25 cellular contexts compared by ENCODE assay signal in genomic region chrX:135432881-135433521, GRCh38. TPM values are rescaled to one million over a fixed set of nuclear protein-coding genes. Genes with fewer than 3 reads are reported as not detected.
A peak's percentile ranks its signal among the peaks of the same experiment; 100 is the strongest.
DNase-seq lines count a peak whose midpoint lies in the region; FAIRE-seq and TF ChIP-seq lines count a peak whose summit lies in the region.
"Had no signal": no experiment of that assay in that cellular context is flagged by ENCODE, and none has a peak within 500 bp of the region (broad histone marks: within the 10 kb centered on the region; RNA-seq: fewer than 3 reads in every experiment).

No MANE protein-coding gene starts in this region.

- no peaks in the 10 kb centered on the region for H3K36me3 ChIP-seq in SJCRH30
- H3K36me3 ChIP-seq in kidney (ENCODE audit: control insufficient read depth in 1 of 2, insufficient read depth in 2 of 2, low read length in 2 of 2) = no peaks in the 10 kb centered on the region
- no peaks in the 10 kb centered on the region for H3K36me3 ChIP-seq in CD4-positive, alpha-beta memory T cell (ENCODE audit: insufficient read depth, low read length)
- H3K36me3 ChIP-seq: gastroesophageal sphincter, prostate gland had no signal

- intact Hi-C loops in kidney (cut with DNase I) = no loop called here
- intact Hi-C loops in CD4-positive, alpha-beta memory T cell (cut with micrococcal nuclease) = no loop called here

- no peaks in the 10 kb centered on the region for H3K4me1 Mint-ChIP-seq in CD4-positive, alpha-beta memory T cell
- H3K4me1 Mint-ChIP-seq in osteocyte (ENCODE audit: unreplicated experiment) = no peaks in the 10 kb centered on the region

- CTCF ChIA-PET in CD4-positive, alpha-beta memory T cell (lab: Charles Lee; ENCODE audit: partially characterized antibody) = no interaction called here

- H3K27ac Mint-ChIP-seq in CD4-positive, alpha-beta memory T cell = peak overlapping the region in 1 of 7 donors; percentile 72
- H3K27ac Mint-ChIP-seq in osteocyte (ENCODE audit: unreplicated experiment) = no peak overlapping the region
- H3K27ac Mint-ChIP-seq: activated CD4-positive, alpha-beta T cell treated with anti-CD3 and anti-CD28 coated beads, Interleukin-2, amount 10 ng/mL, durations not matched to agents 7 days and 5 days; activated naive CD8-positive, alpha-beta T cell treated with anti-CD3 and anti-CD28 coated beads for 36 hours; naive thymus-derived CD8-positive, alpha-beta T cell; type B pancreatic cell had no signal

- H3K36me3 Mint-ChIP-seq in CD4-positive, alpha-beta memory T cell = no peaks in the 10 kb centered on the region
- no peaks in the 10 kb centered on the region for H3K36me3 Mint-ChIP-seq in osteocyte (ENCODE audit: unreplicated experiment)
- H3K36me3 Mint-ChIP-seq: activated naive CD8-positive, alpha-beta T cell treated with anti-CD3 and anti-CD28 coated beads for 36 hours; type B pancreatic cell had no signal

- TF ChIP-seq CTCF in kidney (IDR thresholded peaks at IDR 0.05; ENCODE audit: borderline replicate concordance, extremely low read depth, insufficient read depth) (no peak), osteocyte (IDR thresholded peaks at IDR 0.05) (no peak)

- no peaks in the 10 kb centered on the region for H3K4me1 ChIP-seq in SJCRH30
- H3K4me1 ChIP-seq in kidney (ENCODE audit: control insufficient read depth in 1 of 2, insufficient read depth in 1 of 2, low read depth in 1 of 2, low read length in 2 of 2) = no peaks in the 10 kb centered on the region
- H3K4me1 ChIP-seq in CD4-positive, alpha-beta memory T cell (ENCODE audit: insufficient read depth, low read length) = no peaks in the 10 kb centered on the region
- H3K4me1 ChIP-seq: gastroesophageal sphincter, prostate gland had no signal

- peaks cover 0 to 14% (median 6%) of the 10 kb centered on the region in 8 donors for H3K9me3 Mint-ChIP-seq in CD4-positive, alpha-beta memory T cell
- peaks cover 12% of the 10 kb centered on the region for H3K9me3 Mint-ChIP-seq in osteocyte (ENCODE audit: unreplicated experiment)

- FAIRE-seq in kidney (lab: Jason Lieb, UNC) = no peak
- FAIRE-seq: colon, GM12878 had no signal

- H3K27ac ChIP-seq in SJCRH30 (no peak overlapping the region), kidney (ENCODE audit: low read depth in 2 of 2, low read length in 2 of 2) (no peak overlapping the region)
- no peak overlapping the region for H3K27ac ChIP-seq in CD4-positive, alpha-beta memory T cell (ENCODE audit: low read depth, low read length)
- H3K27ac ChIP-seq: gastroesophageal sphincter, hepatocyte, prostate gland had no signal

- H3K4me3 Mint-ChIP-seq in CD4-positive, alpha-beta memory T cell = no peak overlapping the region
- H3K4me3 Mint-ChIP-seq in osteocyte (ENCODE audit: unreplicated experiment) = no peak overlapping the region
- H3K4me3 Mint-ChIP-seq: activated CD4-positive, alpha-beta T cell treated with anti-CD3 and anti-CD28 coated beads, Interleukin-2, amount 10 ng/mL, durations not matched to agents 7 days and 5 days; activated naive CD8-positive, alpha-beta T cell treated with anti-CD3 and anti-CD28 coated beads for 36 hours; activated T-cell treated with anti-CD3 and anti-CD28 coated beads, Interleukin-2, amount 50 U/mL, for 4 hours; naive thymus-derived CD8-positive, alpha-beta T cell; type B pancreatic cell had no signal

- peaks cover 0 to 3% of the 10 kb centered on the region in 2 donors for H3K27me3 Mint-ChIP-seq in CD4-positive, alpha-beta memory T cell
- peaks cover 9% of the 10 kb centered on the region for H3K27me3 Mint-ChIP-seq in osteocyte (ENCODE audit: unreplicated experiment)

- H3K27me3 ChIP-seq in SJCRH30 = no peaks in the 10 kb centered on the region
- H3K27me3 ChIP-seq in CD4-positive, alpha-beta memory T cell (ENCODE audit: insufficient read depth, low read length) = no peaks in the 10 kb centered on the region
- H3K27me3 ChIP-seq: hepatocyte had no signal

- POLR2A ChIA-PET in CD4-positive, alpha-beta memory T cell (lab: Charles Lee; ENCODE audit: partially characterized antibody) = no interaction called here

- H3K4me3 ChIP-seq in SJCRH30 = no peak overlapping the region
- no peak overlapping the region for H3K4me3 ChIP-seq in kidney (ENCODE audit: low read length in 2 of 2)
- H3K4me3 ChIP-seq in CD4-positive, alpha-beta memory T cell (ENCODE audit: low read length in 2 of 2) = no peak overlapping the region
- H3K4me3 ChIP-seq: gastroesophageal sphincter, GM12878, hepatocyte, lung, prostate gland had no signal

- H3K9me3 ChIP-seq in SJCRH30 (replicated peaks) = no peaks in the 10 kb centered on the region
- no peaks in the 10 kb centered on the region for H3K9me3 ChIP-seq in kidney (ENCODE audit: control insufficient read depth in 1 of 2, low read length in 2 of 2)
- H3K9me3 ChIP-seq in CD4-positive, alpha-beta memory T cell (ENCODE audit: control insufficient read depth in 1 of 2, low read length in 2 of 2) = no peaks in the 10 kb centered on the region
- H3K9me3 ChIP-seq: gastroesophageal sphincter, prostate gland had no signal

- H3K9ac ChIP-seq in kidney (ENCODE audit: low read length in 2 of 2) = no peak overlapping the region

- peak; percentile 76 for DNase-seq in DMS53 treated with DMSO at 0.1 percent for 48 hours (lab: John Stamatoyannopoulos, UW; ENCODE audit: unreplicated experiment)
- DNase-seq in NCI-H1694 treated with DMSO at 0.1 percent for 48 hours (lab: John Stamatoyannopoulos, UW) = peak; percentile 56
- DNase-seq in SJCRH30 = peak; percentile 14 to 15
- peak; percentile 72 for DNase-seq in kidney
- DNase-seq in CD4-positive, alpha-beta memory T cell = no peak
- no peak for DNase-seq in osteocyte (ENCODE audit: extremely low spot score, unreplicated experiment)
- no peak for DNase-seq in activated CD8-positive, alpha-beta memory T cell treated with anti-CD3 and anti-CD28 coated beads, Interleukin-2, amount 50 U/mL, for 4 hours
- DNase-seq: activated CD4-positive, alpha-beta T cell treated with anti-CD3 and anti-CD28 coated beads, Interleukin-2, amount 10 ng/mL, durations not matched to agents 7 days and 5 days; activated gamma-delta T cell; activated naive CD8-positive, alpha-beta T cell treated with anti-CD3 and anti-CD28 coated beads for 36 hours; activated T-cell treated with anti-CD3 and anti-CD28 coated beads, Interleukin-2, amount 50 U/mL, for 4 hours; effector CD4-positive, alpha-beta T cell; Kasumi-1; naive thymus-derived CD8-positive, alpha-beta T cell; NCI-H1417; NCI-H510A; Right ventricle myocardium superior; stimulated activated CD4-positive, alpha-beta T cell treated with anti-CD3 and anti-CD28 coated beads, Interleukin-4, amount 100 ng/mL, for 24 hours had no signal

RNA-seq across cellular contexts. Expression of gene SMIM10L2A, which starts 11.3 kb away (rescaled TPM):
- not detected in 2 replicates for total RNA-seq in SJCRH30 (2014; rRNA removed; shearing (Covaris generic))
- total RNA-seq in kidney = 3.5 TPM
- 8.2 TPM for polyA plus RNA-seq in kidney (ENCODE audit: insufficient read depth, low read depth, low replicate concordance)
- 1 to 10 TPM; 2.8 to 3.1 TPM for total RNA-seq in CD4-positive, alpha-beta memory T cell
- under 1 TPM; 0.06 to 0.25 TPM for polyA plus RNA-seq in CD4-positive, alpha-beta memory T cell
- 0.21 and 0.32 TPM in 2 replicates for total RNA-seq in osteocyte

Comparison
In these comparisons a context has a peak if more than half of its experiments do, and no peak if none do; other contexts are left out.
1. DNase-seq: peak in DMS53 treated with DMSO at 0.1 percent for 48 hours (single experiment), NCI-H1694 treated with DMSO at 0.1 percent for 48 hours (single experiment), SJCRH30 (2 of 2) and kidney (single experiment); none in CD4-positive, alpha-beta memory T cell (0 of 5), osteocyte (single experiment) and activated CD8-positive, alpha-beta memory T cell treated with anti-CD3 and anti-CD28 coated beads, Interleukin-2, amount 50 U/mL, for 4 hours (single experiment).